ENCODE assay signal across 16 cellular contexts in the genomic region with DNA sequence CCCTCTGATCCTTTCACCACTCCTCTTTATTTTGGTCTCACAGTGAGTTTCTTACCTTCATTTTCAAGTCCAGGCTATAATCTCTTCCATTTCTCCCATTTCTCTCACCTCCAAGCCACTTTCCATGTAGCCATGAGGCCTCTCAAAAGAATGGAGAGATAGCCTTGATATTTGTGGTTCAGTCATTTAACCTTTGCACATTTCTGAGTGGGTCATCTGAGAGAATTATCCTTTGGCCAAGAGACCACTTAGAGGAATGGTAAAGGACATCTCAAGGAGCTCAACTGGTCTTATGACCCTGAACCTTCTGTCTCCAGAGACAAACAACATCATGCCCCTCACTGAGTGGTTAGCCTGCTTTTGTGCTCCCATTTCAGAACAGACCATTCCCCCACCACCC.
DNase-seq lines count a peak whose midpoint lies in the region; ATAC-seq, FAIRE-seq and TF ChIP-seq lines count a peak whose summit lies in the region.
"Had no signal": no experiment of that assay in that cellular context is flagged by ENCODE, and none has a peak within 500 bp of the region (broad histone marks: within the 10 kb centered on the region; RNA-seq: fewer than 3 reads in every experiment).

No MANE protein-coding gene starts in this region.

- H3K27me3 ChIP-seq in trophoblast cell (ENCODE audit: insufficient read depth, low read length) (no peaks in the 10 kb centered on the region), A673 (replicated peaks; ENCODE audit: insufficient read depth, low read depth, low read length, poor library complexity) (peaks cover 13% of the 10 kb centered on the region)

- intact Hi-C loops in A673 (cut with micrococcal nuclease; ENCODE audit: unreplicated experiment), result loop anchor here (10.0 kb wide), 1 partner anchor 465 kb away; no protein-coding TSS in a partner anchor

- H2BK5ac ChIP-seq in trophoblast cell (ENCODE audit: low read depth, low read length, poor library complexity), result no peak overlapping the region

- H4K8ac ChIP-seq in trophoblast cell (ENCODE audit: low read depth, low read length), result no peak overlapping the region

- no peak for TF ChIP-seq CTCF in A673 (conservative IDR thresholded peaks at IDR 0.05; ENCODE audit: low read depth, low read length)

- H3K23ac ChIP-seq in trophoblast cell (ENCODE audit: low read length), result no peak overlapping the region

- H3K4me3 ChIP-seq in trophoblast cell (ENCODE audit: low read depth, low read length) (no peak overlapping the region), A673 (ENCODE audit: low read depth, low read length, poor library complexity, severe bottlenecking) (no peak overlapping the region)

- no peak for ATAC-seq in stimulated activated effector memory CD8-positive, alpha-beta T cell treated with anti-CD3 and anti-CD28 coated beads, Interleukin-12 subunit alpha, Interleukin-12 subunit beta, amount 100 ng/mL, for 72 hours
- ATAC-seq: CD8-positive, alpha-beta T cell had no signal

- H3K79me1 ChIP-seq in trophoblast cell (ENCODE audit: low read length), result no peaks in the 10 kb centered on the region

- DNase-seq in A172 (ENCODE audit: low spot score), result peak; percentile 3
- DNase-seq in ELR (ENCODE audit: low read depth), result peak; percentile 61
- DNase-seq in RCC 7860 (ENCODE audit: low spot score), result peak; percentile 37
- peak; percentile 4 to 64 for DNase-seq in trophoblast cell
- no peak for DNase-seq in RKO (ENCODE audit: low spot score)
- DNase-seq in H54 (ENCODE audit: insufficient read length, low spot score), result no peak
- no peak for DNase-seq in A673 (ENCODE audit: low spot score)
- no peak for DNase-seq in stimulated activated effector memory CD8-positive, alpha-beta T cell treated with anti-CD3 and anti-CD28 coated beads, Interleukin-12 subunit alpha, Interleukin-12 subunit beta, amount 100 ng/mL, for 72 hours (ENCODE audit: low spot score in 2 of 2)
- DNase-seq: 8988T; BE2C; CD8-positive, alpha-beta T cell; COR-L47; DMS153 had no signal

- CTCF ChIA-PET in A673 (lab: Charles Lee), result no interaction called here

- no peak overlapping the region for H4K91ac ChIP-seq in trophoblast cell (ENCODE audit: low read depth, low read length)

- TF ChIP-seq POLR2A in H54 (IDR thresholded peaks at IDR 0.05; ENCODE audit: low read depth, low read length), result no peak

- H3K79me2 ChIP-seq in trophoblast cell (ENCODE audit: control insufficient read depth, insufficient read depth, low read length, poor library complexity), result no peaks in the 10 kb centered on the region

- H2AFZ ChIP-seq in trophoblast cell (ENCODE audit: insufficient read depth, low read length, poor library complexity), result no peak overlapping the region

- H3K18ac ChIP-seq in trophoblast cell (ENCODE audit: low read length), result no peak overlapping the region

- no peak overlapping the region for H3K27ac ChIP-seq in trophoblast cell (ENCODE audit: low read depth, low read length)
- no peak overlapping the region for H3K27ac ChIP-seq in A673 (ENCODE audit: low read depth, low read length, poor library complexity, severe bottlenecking)
- H3K27ac ChIP-seq: C4-2B had no signal

- H3K4me1 ChIP-seq in trophoblast cell (ENCODE audit: control insufficient read depth in 1 of 2, insufficient read depth in 2 of 2, low read length in 2 of 2) (no peaks in the 10 kb centered on the region), A673 (ENCODE audit: insufficient read depth, low read length, poor library complexity, severe bottlenecking) (no peaks in the 10 kb centered on the region)
- H3K4me1 ChIP-seq: BE2C had no signal

- BruUV-seq in A673 (replicated peaks; lab: Mats Ljungman, UMichigan), result no TSS peak

- H3K36me3 ChIP-seq in trophoblast cell (ENCODE audit: control insufficient read depth in 1 of 2, insufficient read depth in 2 of 2, low read length in 2 of 2) (no peaks in the 10 kb centered on the region), A673 (ENCODE audit: insufficient read depth, low read length, poor library complexity, severe bottlenecking) (no peaks in the 10 kb centered on the region)
- H3K36me3 ChIP-seq: BE2C had no signal

- no peak overlapping the region for H2BK120ac ChIP-seq in trophoblast cell (ENCODE audit: insufficient read depth, low read length, poor library complexity)

- no peak overlapping the region for H2AK5ac ChIP-seq in trophoblast cell (ENCODE audit: low read length)

- POLR2A ChIA-PET in A673 (lab: Charles Lee; ENCODE audit: low non-redundant PET), result no interaction called here

- H3K9me3 ChIP-seq in trophoblast cell (ENCODE audit: insufficient read depth, low read depth, low read length) (no peaks in the 10 kb centered on the region), A673 (ENCODE audit: low read depth, low read length, poor library complexity, severe bottlenecking) (no peaks in the 10 kb centered on the region)
- H3K9me3 ChIP-seq: BE2C had no signal

- peak; percentile 50 for FAIRE-seq in RCC 7860 (lab: Jason Lieb, UNC)
- no peak for FAIRE-seq in H54 (lab: Jason Lieb, UNC)
- FAIRE-seq: D721Med had no signal

- no peak overlapping the region for H3K4me3 Mint-ChIP-seq in stimulated activated effector memory CD8-positive, alpha-beta T cell treated with anti-CD3 and anti-CD28 coated beads, Interleukin-12 subunit alpha, Interleukin-12 subunit beta, amount 100 ng/mL, for 72 hours
- H3K4me3 Mint-ChIP-seq: CD8-positive, alpha-beta T cell had no signal

- no peak overlapping the region for H3K27ac Mint-ChIP-seq in stimulated activated effector memory CD8-positive, alpha-beta T cell treated with anti-CD3 and anti-CD28 coated beads, Interleukin-12 subunit alpha, Interleukin-12 subunit beta, amount 100 ng/mL, for 72 hours
- H3K27ac Mint-ChIP-seq: CD8-positive, alpha-beta T cell; IgD-negative memory B cell had no signal

- no peaks in the 10 kb centered on the region for H3K4me1 Mint-ChIP-seq in stimulated activated effector memory CD8-positive, alpha-beta T cell treated with anti-CD3 and anti-CD28 coated beads, Interleukin-12 subunit alpha, Interleukin-12 subunit beta, amount 100 ng/mL, for 72 hours
- H3K4me1 Mint-ChIP-seq: IgD-negative memory B cell had no signal

- no peaks in the 10 kb centered on the region for H3K36me3 Mint-ChIP-seq in stimulated activated effector memory CD8-positive, alpha-beta T cell treated with anti-CD3 and anti-CD28 coated beads, Interleukin-12 subunit alpha, Interleukin-12 subunit beta, amount 100 ng/mL, for 72 hours
- H3K36me3 Mint-ChIP-seq: CD8-positive, alpha-beta T cell; IgD-negative memory B cell had no signal

- no peak overlapping the region for H3K9ac ChIP-seq in trophoblast cell (ENCODE audit: low read length)

- no peaks in the 10 kb centered on the region for H3K9me3 Mint-ChIP-seq in stimulated activated effector memory CD8-positive, alpha-beta T cell treated with anti-CD3 and anti-CD28 coated beads, Interleukin-12 subunit alpha, Interleukin-12 subunit beta, amount 100 ng/mL, for 72 hours
- H3K9me3 Mint-ChIP-seq: CD8-positive, alpha-beta T cell had no signal

- no peak overlapping the region for H4K12ac ChIP-seq in trophoblast cell (ENCODE audit: low read depth, low read length)

- H2BK12ac ChIP-seq in trophoblast cell (ENCODE audit: low read length), result no peak overlapping the region

- H3K4ac ChIP-seq in trophoblast cell (ENCODE audit: low read depth, low read length), result no peak overlapping the region

- no peak overlapping the region for H3K4me2 ChIP-seq in trophoblast cell (ENCODE audit: low read length)

- H3K14ac ChIP-seq in trophoblast cell (ENCODE audit: low read length), result no peak overlapping the region

Comparison
In these comparisons a context has a peak if more than half of its experiments do, and no peak if none do; other contexts are left out.
1. DNase-seq: peak in A172 (single experiment), ELR (single experiment), RCC 7860 (single experiment) and trophoblast cell (2 of 2); none in RKO (single experiment), H54 (single experiment), A673 (single experiment) and stimulated activated effector memory CD8-positive, alpha-beta T cell treated with anti-CD3 and anti-CD28 coated beads, Interleukin-12 subunit alpha, Interleukin-12 subunit beta, amount 100 ng/mL, for 72 hours (0 of 2).